ENCODE assay signal across 3 cellular contexts in genomic region chrX:91318870-91319269, GRCh38.
DNase-seq lines count a peak whose midpoint lies in the region; ATAC-seq, FAIRE-seq and TF ChIP-seq lines count a peak whose summit lies in the region.
"Not testable (repeated sequence)": the region's sequence is repeated elsewhere in the genome, so short reads cannot be mapped to it uniquely, and the experiment has no call there.

No MANE protein-coding gene starts in this region.

- not testable (repeated sequence) for DNase-seq in A549 (ENCODE audit: low read depth in 1 of 2, low spot score in 1 of 2); frontal cortex (ENCODE audit: low spot score in 2 of 2)

- H3K36me3 ChIP-seq in HEK293 (ENCODE audit: control insufficient read depth in 2 of 2, insufficient read depth in 1 of 2, low read length in 2 of 2), result not testable (repeated sequence)

- ATAC-seq in A549, result not testable (repeated sequence)

- not testable (repeated sequence) for TF ChIP-seq CTCF in A549 (IDR thresholded peaks at IDR 0.05); HEK293 (tag by site-specific recombination; IDR thresholded peaks at IDR 0.05)

- not testable (repeated sequence) for H3K4me2 ChIP-seq in A549

- not testable (repeated sequence) for FAIRE-seq in A549 (lab: Jason Lieb, UNC)
- FAIRE-seq in frontal cortex (lab: Jason Lieb, UNC), result peak; percentile 60

- CTCF ChIA-PET in A549 (lab: Yijun Ruan, JAX); HEK293 (lab: Yijun Ruan, JAX): not testable (repeated sequence)

- TF ChIP-seq POLR2A in A549 (IDR thresholded peaks at IDR 0.05; ENCODE audit: low read length), result not testable (repeated sequence)

- not testable (repeated sequence) for H3K27ac ChIP-seq in A549; HEK293 (ENCODE audit: extremely low read depth, low read depth, low read length)

- not testable (repeated sequence) for TF ChIP-seq RAD21 in A549 (conservative IDR thresholded peaks at IDR 0.05 in 1 of 2, IDR thresholded peaks at IDR 0.05 in 1 of 2)

- H3K9me3 ChIP-seq in A549; HEK293 (ENCODE audit: control insufficient read depth, insufficient read depth, low read depth, low read length): not testable (repeated sequence)

- H3K4me3 ChIP-seq in A549; HEK293 (ENCODE audit: low read depth, low read length): not testable (repeated sequence)

- not testable (repeated sequence) for H3K4me1 ChIP-seq in A549; HEK293 (ENCODE audit: control insufficient read depth, insufficient read depth, low read length)

- 0% methylated on average over 2 of the region's 2 CpGs for WGBS in A549 (ENCODE audit: missing lambda C conversion rate)

- POLR2A ChIA-PET in A549 (lab: Yijun Ruan, JAX); HEK293 (lab: Yijun Ruan, JAX): not testable (repeated sequence)

- TF ChIP-seq EP300 in A549 (IDR thresholded peaks at IDR 0.05), result not testable (repeated sequence)

TF ChIP-seq in A549, 52 proteins besides CTCF, POLR2A, EP300 and RAD21:
- peak; percentile 30 for TF ChIP-seq ZC3H11A (IDR thresholded peaks at IDR 0.05)

TF ChIP-seq in HEK293, 187 proteins besides CTCF, POLR2A, EP300 and RAD21:
- TF ChIP-seq ZBTB11 (tag by site-specific recombination; conservative IDR thresholded peaks at IDR 0.05; ENCODE audit: low read depth), result peak; percentile 62; the same call in 1 of the 2 replicates
- peak; percentile 56; the same call in 1 of the 2 replicates for TF ChIP-seq ZNF394 (tag by site-specific recombination; IDR thresholded peaks at IDR 0.05; ENCODE audit: borderline replicate concordance)
- peak; percentile 61 for TF ChIP-seq ZNF426 (tag by site-specific recombination; IDR thresholded peaks at IDR 0.05)
- TF ChIP-seq ZNF140 (tag by site-specific recombination; IDR thresholded peaks at IDR 0.05), result peak; percentile 63; the same call in 1 of the 2 replicates
- TF ChIP-seq ZNF623 (tag by site-specific recombination; IDR thresholded peaks at IDR 0.05), result peak; percentile 51; the same call in 1 of the 2 replicates
- TF ChIP-seq ZNF266 (tag by site-specific recombination; IDR thresholded peaks at IDR 0.05; ENCODE audit: low read depth), result 0 out of 2 replicates have a peak, but pooled peaks have one; percentile 15
- TF ChIP-seq REST (tag by site-specific recombination; IDR thresholded peaks at IDR 0.05), result peak; percentile 46; the same call in 1 of the 2 replicates
- TF ChIP-seq ZNF555 (tag by site-specific recombination; conservative IDR thresholded peaks at IDR 0.05), result peak; percentile 57
- TF ChIP-seq ZXDB (tag by site-specific recombination; IDR thresholded peaks at IDR 0.05), result peak; percentile 26; the same call in 1 of the 2 replicates
- TF ChIP-seq ZBTB8A (tag by site-specific recombination; IDR thresholded peaks at IDR 0.05), result peak; percentile 51; the same call in 1 of the 2 replicates
- TF ChIP-seq ZNF202 (tag by site-specific recombination; IDR thresholded peaks at IDR 0.05; ENCODE audit: borderline replicate concordance), result 0 out of 2 replicates have a peak, but pooled peaks have one; percentile 59
- TF ChIP-seq, protein P1, sequence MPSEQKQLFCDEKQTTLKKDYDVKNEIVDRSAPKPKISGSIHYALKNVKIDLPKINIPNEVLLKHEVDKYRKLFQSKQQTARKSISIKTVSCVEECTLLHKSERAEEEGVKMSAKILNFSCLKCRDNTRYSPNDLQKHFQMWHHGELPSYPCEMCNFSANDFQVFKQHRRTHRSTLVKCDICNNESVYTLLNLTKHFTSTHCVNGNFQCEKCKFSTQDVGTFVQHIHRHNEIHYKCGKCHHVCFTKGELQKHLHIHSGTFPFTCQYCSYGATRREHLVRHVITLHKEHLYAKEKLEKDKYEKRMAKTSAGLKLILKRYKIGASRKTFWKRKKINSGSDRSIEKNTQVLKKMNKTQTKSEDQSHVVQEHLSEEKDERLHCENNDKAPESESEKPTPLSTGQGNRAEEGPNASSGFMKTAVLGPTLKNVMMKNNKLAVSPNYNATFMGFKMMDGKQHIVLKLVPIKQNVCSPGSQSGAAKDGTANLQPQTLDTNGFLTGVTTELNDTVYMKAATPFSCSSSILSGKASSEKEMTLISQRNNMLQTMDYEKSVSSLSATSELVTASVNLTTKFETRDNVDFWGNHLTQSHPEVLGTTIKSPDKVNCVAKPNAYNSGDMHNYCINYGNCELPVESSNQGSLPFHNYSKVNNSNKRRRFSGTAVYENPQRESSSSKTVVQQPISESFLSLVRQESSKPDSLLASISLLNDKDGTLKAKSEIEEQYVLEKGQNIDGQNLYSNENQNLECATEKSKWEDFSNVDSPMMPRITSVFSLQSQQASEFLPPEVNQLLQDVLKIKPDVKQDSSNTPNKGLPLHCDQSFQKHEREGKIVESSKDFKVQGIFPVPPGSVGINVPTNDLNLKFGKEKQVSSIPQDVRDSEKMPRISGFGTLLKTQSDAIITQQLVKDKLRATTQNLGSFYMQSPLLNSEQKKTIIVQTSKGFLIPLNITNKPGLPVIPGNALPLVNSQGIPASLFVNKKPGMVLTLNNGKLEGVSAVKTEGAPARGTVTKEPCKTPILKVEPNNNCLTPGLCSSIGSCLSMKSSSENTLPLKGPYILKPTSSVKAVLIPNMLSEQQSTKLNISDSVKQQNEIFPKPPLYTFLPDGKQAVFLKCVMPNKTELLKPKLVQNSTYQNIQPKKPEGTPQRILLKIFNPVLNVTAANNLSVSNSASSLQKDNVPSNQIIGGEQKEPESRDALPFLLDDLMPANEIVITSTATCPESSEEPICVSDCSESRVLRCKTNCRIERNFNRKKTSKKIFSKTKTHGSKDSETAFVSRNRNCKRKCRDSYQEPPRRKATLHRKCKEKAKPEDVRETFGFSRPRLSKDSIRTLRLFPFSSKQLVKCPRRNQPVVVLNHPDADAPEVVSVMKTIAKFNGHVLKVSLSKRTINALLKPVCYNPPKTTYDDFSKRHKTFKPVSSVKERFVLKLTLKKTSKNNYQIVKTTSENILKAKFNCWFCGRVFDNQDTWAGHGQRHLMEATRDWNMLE (tag by site-specific recombination; conservative IDR thresholded peaks at IDR 0.05; ENCODE audit: low read depth), result peak; percentile 68; the same call in 1 of the 2 replicates
- TF ChIP-seq ZNF654 (tag by site-specific recombination; IDR thresholded peaks at IDR 0.05; ENCODE audit: low read depth), result peak; percentile 9; the same call in 1 of the 2 replicates
